1 cellular context compared by ENCODE assay signal in genomic region chr11:61871158-61871597, GRCh38.
A peak's percentile ranks its signal among the peaks of the same experiment; 100 is the strongest.
TF ChIP-seq lines count a peak whose summit lies in the region.

No MANE protein-coding gene starts in this region.

TF ChIP-seq in K562, 482 proteins besides CTCF, POLR2A, EP300 and RAD21 (continued from another document and continues in another):
- TF ChIP-seq ZBTB34 (CRISPR knock-in tag; IDR thresholded peaks at IDR 0.05) (no peak), JUN (IDR thresholded peaks at IDR 0.05; ENCODE audit: borderline replicate concordance, low read depth, low read length) (peak; percentile 41; the same call in 1 of the 2 replicates), JUN (CRISPR knock-in tag; IDR thresholded peaks at IDR 0.05; ENCODE audit: borderline replicate concordance) (no peak), TBL1XR1 (IDR thresholded peaks at IDR 0.05; ENCODE audit: low read length in 2 of 2) (0 out of 4 replicates have a peak, but pooled peaks of 1 of the 2 experiments have one; percentile 63), TCF7L2 (IDR thresholded peaks at IDR 0.05; ENCODE audit: low read depth, low read length) (no peak), ZNF780A (CRISPR knock-in tag; IDR thresholded peaks at IDR 0.05) (no peak), HEY1 (CRISPR knock-in tag; IDR thresholded peaks at IDR 0.05; ENCODE audit: borderline replicate concordance) (no peak), ZBTB40 (IDR thresholded peaks at IDR 0.05) (no peak), ZBTB40 (CRISPR knock-in tag; IDR thresholded peaks at IDR 0.05) (no peak), NR1H2 (CRISPR knock-in tag; IDR thresholded peaks at IDR 0.05) (0 out of 2 replicates have a peak, but pooled peaks have one; percentile 79), ZNF699 (CRISPR knock-in tag; IDR thresholded peaks at IDR 0.05; ENCODE audit: insufficient replicate concordance) (no peak), SIN3B (IDR thresholded peaks at IDR 0.05; ENCODE audit: low read depth) (0 out of 2 replicates have a peak, but pooled peaks have one; percentile 44), MYC (IDR thresholded peaks at IDR 0.05; ENCODE audit: low read depth, low read length) (peak; percentile 46), MYC (CRISPR knock-in tag; IDR thresholded peaks at IDR 0.05; ENCODE audit: borderline replicate concordance, low read depth) (no peak), SOX6 (IDR thresholded peaks at IDR 0.05) (0 out of 2 replicates have a peak, but pooled peaks have one; percentile 20), SIN3A (IDR thresholded peaks at IDR 0.05; ENCODE audit: borderline replicate concordance in 2 of 2, control insufficient read depth in 1 of 2, low read depth in 2 of 2, low read length in 2 of 2) (no peak), ZNF592 (IDR thresholded peaks at IDR 0.05) (peak; percentile 75), BACH1 (tag; IDR thresholded peaks at IDR 0.05) (no peak), ARHGAP35 (IDR thresholded peaks at IDR 0.05; ENCODE audit: partially characterized antibody) (no peak), HMG20B (CRISPR knock-in tag; IDR thresholded peaks at IDR 0.05) (no peak), FOXJ3 (CRISPR knock-in tag; IDR thresholded peaks at IDR 0.05) (no peak), ELF2 (CRISPR knock-in tag; IDR thresholded peaks at IDR 0.05) (0 out of 2 replicates have a peak, but pooled peaks have one; percentile 45), CREB1 (IDR thresholded peaks at IDR 0.05) (no peak), CREB1 (CRISPR knock-in tag; IDR thresholded peaks at IDR 0.05) (0 out of 2 replicates have a peak, but pooled peaks have one; percentile 56), NELFE (IDR thresholded peaks at IDR 0.05; ENCODE audit: insufficient read depth, insufficient read length) (no peak), ZNF197 (CRISPR knock-in tag; IDR thresholded peaks at IDR 0.05; ENCODE audit: low read depth) (no peak), KLF13 (tag; IDR thresholded peaks at IDR 0.05; ENCODE audit: borderline replicate concordance, low read depth) (0 out of 2 replicates have a peak, but pooled peaks have one; percentile 33), MXI1 (IDR thresholded peaks at IDR 0.05; ENCODE audit: low read depth, low read length) (no peak), ASH1L (IDR thresholded peaks at IDR 0.05; ENCODE audit: borderline replicate concordance, low read depth, partially characterized antibody) (no peak), MAZ (CRISPR knock-in tag; conservative IDR thresholded peaks at IDR 0.05 in 1 of 2, IDR thresholded peaks at IDR 0.05 in 1 of 2) (peak; percentile 54 to 93), KAT7 (CRISPR knock-in tag; IDR thresholded peaks at IDR 0.05; ENCODE audit: borderline replicate concordance) (no peak; the same call in 1 of the 2 replicates), RBM39 (optimal IDR thresholded peaks at IDR 0.05; ENCODE audit: low read depth, low read length) (no peak), GTF2F1 (IDR thresholded peaks at IDR 0.05; ENCODE audit: low read depth, low read length) (no peak), ZNF324 (CRISPR knock-in tag; IDR thresholded peaks at IDR 0.05) (no peak), JUNB (CRISPR knock-in tag; conservative IDR thresholded peaks at IDR 0.05) (no peak), HMG20A (CRISPR knock-in tag; conservative IDR thresholded peaks at IDR 0.05) (no peak), MBD1 (CRISPR knock-in tag; IDR thresholded peaks at IDR 0.05) (no peak), CHD1 (IDR thresholded peaks at IDR 0.05; ENCODE audit: low read length) (no peak)
- TF ChIP-seq, protein P1, sequence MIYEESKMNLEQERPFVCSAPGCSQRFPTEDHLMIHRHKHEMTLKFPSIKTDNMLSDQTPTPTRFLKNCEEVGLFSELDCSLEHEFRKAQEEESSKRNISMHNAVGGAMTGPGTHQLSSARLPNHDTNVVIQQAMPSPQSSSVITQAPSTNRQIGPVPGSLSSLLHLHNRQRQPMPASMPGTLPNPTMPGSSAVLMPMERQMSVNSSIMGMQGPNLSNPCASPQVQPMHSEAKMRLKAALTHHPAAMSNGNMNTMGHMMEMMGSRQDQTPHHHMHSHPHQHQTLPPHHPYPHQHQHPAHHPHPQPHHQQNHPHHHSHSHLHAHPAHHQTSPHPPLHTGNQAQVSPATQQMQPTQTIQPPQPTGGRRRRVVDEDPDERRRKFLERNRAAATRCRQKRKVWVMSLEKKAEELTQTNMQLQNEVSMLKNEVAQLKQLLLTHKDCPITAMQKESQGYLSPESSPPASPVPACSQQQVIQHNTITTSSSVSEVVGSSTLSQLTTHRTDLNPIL (CRISPR knock-in tag; IDR thresholded peaks at IDR 0.05) = no peak
- TF ChIP-seq, protein P2, sequence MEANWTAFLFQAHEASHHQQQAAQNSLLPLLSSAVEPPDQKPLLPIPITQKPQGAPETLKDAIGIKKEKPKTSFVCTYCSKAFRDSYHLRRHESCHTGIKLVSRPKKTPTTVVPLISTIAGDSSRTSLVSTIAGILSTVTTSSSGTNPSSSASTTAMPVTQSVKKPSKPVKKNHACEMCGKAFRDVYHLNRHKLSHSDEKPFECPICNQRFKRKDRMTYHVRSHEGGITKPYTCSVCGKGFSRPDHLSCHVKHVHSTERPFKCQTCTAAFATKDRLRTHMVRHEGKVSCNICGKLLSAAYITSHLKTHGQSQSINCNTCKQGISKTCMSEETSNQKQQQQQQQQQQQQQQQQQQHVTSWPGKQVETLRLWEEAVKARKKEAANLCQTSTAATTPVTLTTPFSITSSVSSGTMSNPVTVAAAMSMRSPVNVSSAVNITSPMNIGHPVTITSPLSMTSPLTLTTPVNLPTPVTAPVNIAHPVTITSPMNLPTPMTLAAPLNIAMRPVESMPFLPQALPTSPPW (CRISPR knock-in tag; IDR thresholded peaks at IDR 0.05) = peak; percentile 63; the same call in 1 of the 2 replicates
- TF ChIP-seq, protein P3, sequence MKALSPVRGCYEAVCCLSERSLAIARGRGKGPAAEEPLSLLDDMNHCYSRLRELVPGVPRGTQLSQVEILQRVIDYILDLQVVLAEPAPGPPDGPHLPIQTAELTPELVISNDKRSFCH (CRISPR knock-in tag; IDR thresholded peaks at IDR 0.05) = no peak
- TF ChIP-seq, protein P3 (tag; IDR thresholded peaks at IDR 0.05) = peak; percentile 29; the same call in 1 of the 2 replicates
- TF ChIP-seq, protein P4, sequence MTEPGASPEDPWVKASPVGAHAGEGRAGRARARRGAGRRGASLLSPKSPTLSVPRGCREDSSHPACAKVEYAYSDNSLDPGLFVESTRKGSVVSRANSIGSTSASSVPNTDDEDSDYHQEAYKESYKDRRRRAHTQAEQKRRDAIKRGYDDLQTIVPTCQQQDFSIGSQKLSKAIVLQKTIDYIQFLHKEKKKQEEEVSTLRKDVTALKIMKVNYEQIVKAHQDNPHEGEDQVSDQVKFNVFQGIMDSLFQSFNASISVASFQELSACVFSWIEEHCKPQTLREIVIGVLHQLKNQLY (CRISPR knock-in tag; conservative IDR thresholded peaks at IDR 0.05) = no peak
